In the genomic region with DNA sequence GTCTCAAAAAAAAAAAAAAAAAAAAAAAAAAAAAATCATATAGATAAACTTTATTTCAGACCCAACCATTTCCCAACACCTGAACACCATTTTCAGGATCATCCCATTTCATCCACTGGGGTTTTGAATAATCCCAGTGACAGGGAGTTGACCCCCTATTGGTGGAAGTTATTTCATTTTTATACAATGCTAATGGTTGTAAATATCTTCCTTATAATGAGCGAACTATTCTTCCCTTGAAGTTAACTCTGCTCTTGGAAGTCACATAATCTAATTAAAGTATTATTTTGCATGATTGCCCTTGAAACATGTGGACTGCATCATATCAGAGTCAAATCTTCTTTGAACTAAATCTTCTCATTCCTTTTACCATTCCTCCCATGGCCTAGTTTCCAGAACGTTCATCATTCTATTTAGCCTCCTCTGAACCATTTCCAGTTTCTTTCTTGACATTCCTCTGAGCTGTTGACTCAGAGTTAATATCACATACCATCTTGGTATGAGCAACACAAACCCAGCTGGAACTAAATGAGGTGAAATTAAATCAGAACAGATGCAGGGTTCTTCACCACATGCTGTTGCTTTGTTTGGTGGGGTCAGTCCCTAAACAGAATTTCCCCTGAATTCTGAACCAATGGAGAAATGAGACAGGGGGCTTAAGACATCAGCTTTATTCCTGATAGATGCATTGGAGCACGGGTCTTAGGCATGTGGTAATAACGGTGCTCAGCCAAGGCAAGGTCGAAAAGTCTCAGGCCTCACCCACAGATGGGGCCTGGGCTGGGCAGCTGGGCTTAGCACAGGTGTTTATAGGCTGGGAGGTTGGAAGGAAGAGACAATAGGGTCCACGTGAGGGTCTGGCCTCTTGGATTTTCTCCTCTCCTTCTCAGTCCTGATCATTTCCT, we compare ENCODE assay signal across 15 cellular contexts. TPM values are rescaled to one million over a fixed set of nuclear protein-coding genes. Genes with fewer than 3 reads are reported as not detected.
DNase-seq lines count a peak whose midpoint lies in the region; ATAC-seq and TF ChIP-seq lines count a peak whose summit lies in the region.
"Had no signal": no experiment of that assay in that cellular context is flagged by ENCODE, and none has a peak within 500 bp of the region (broad histone marks: within the 10 kb centered on the region; RNA-seq: fewer than 3 reads in every experiment).

No MANE protein-coding gene starts in this region.

- H3K36me3 ChIP-seq in uterus (no peaks in the 10 kb centered on the region), esophagus muscularis mucosa (no peaks in the 10 kb centered on the region)

- H3K9me3 ChIP-seq in uterus (no peaks in the 10 kb centered on the region), esophagus muscularis mucosa (no peaks in the 10 kb centered on the region)

- H3K27ac ChIP-seq in uterus, result peak overlapping the region; percentile 46 to 72
- H3K27ac ChIP-seq in esophagus muscularis mucosa (replicated peaks in 1 of 4), result no peak overlapping the region
- H3K27ac ChIP-seq: 22Rv1 had no signal

- H3K4me1 ChIP-seq in uterus (no peaks in the 10 kb centered on the region), esophagus muscularis mucosa (no peaks in the 10 kb centered on the region)

- H3K4me1 Mint-ChIP-seq in effector memory CD8-positive, alpha-beta T cell (ENCODE audit: low read depth in 2 of 2), result no peaks in the 10 kb centered on the region
- H3K4me1 Mint-ChIP-seq: endodermal cell; stimulated activated effector memory CD8-positive, alpha-beta T cell treated with anti-CD3 and anti-CD28 coated beads, Interleukin-12 subunit alpha, Interleukin-12 subunit beta, amount 100 ng/mL, for 72 hours had no signal

- intact Hi-C loops in uterus (cut with DNase I; ENCODE audit: low total_unique reads) (no loop called here), esophagus muscularis mucosa (cut with DNase I) (no loop called here)

- TF ChIP-seq CTCF in astrocyte of the spinal cord (IDR thresholded peaks at IDR 0.05; ENCODE audit: low read depth, low read length) (no peak), uterus (IDR thresholded peaks at IDR 0.05) (no peak), esophagus muscularis mucosa (IDR thresholded peaks at IDR 0.05) (no peak)

- H3K4me3 Mint-ChIP-seq in effector memory CD8-positive, alpha-beta T cell, result no peak overlapping the region
- H3K4me3 Mint-ChIP-seq: activated naive CD8-positive, alpha-beta T cell; endodermal cell; nephron progenitor cell; stimulated activated effector memory CD8-positive, alpha-beta T cell treated with anti-CD3 and anti-CD28 coated beads, Interleukin-12 subunit alpha, Interleukin-12 subunit beta, amount 100 ng/mL, for 72 hours had no signal

- in situ Hi-C loops in astrocyte of the spinal cord (cut with HindIII; ENCODE audit: low sequenced_read_pairs), result no loop called here

- ATAC-seq in effector memory CD8-positive, alpha-beta T cell (replicated peaks), result no peak
- ATAC-seq in GM21825 (IDR thresholded peaks at IDR 0.05; ENCODE audit: unreplicated experiment), result no peak
- ATAC-seq: stimulated activated effector memory CD8-positive, alpha-beta T cell treated with anti-CD3 and anti-CD28 coated beads, Interleukin-12 subunit alpha, Interleukin-12 subunit beta, amount 100 ng/mL, for 72 hours had no signal

- H3K36me3 Mint-ChIP-seq in effector memory CD8-positive, alpha-beta T cell (ENCODE audit: insufficient read depth), result no peaks in the 10 kb centered on the region
- H3K36me3 Mint-ChIP-seq: activated naive CD8-positive, alpha-beta T cell; stimulated activated effector memory CD8-positive, alpha-beta T cell treated with anti-CD3 and anti-CD28 coated beads, Interleukin-12 subunit alpha, Interleukin-12 subunit beta, amount 100 ng/mL, for 72 hours had no signal

- H3K4me3 ChIP-seq in astrocyte of the spinal cord (ENCODE audit: low read depth, low read length) (no peak overlapping the region), uterus (no peak overlapping the region), esophagus muscularis mucosa (no peak overlapping the region)

- TF ChIP-seq POLR2A in uterus (IDR thresholded peaks at IDR 0.05) (no peak), esophagus muscularis mucosa (IDR thresholded peaks at IDR 0.05; ENCODE audit: low read depth) (no peak)

- WGBS in esophagus muscularis mucosa, result 68% methylated on average over 5 of the region's 6 CpGs

- H3K9me3 Mint-ChIP-seq in effector memory CD8-positive, alpha-beta T cell, result no peaks in the 10 kb centered on the region
- H3K9me3 Mint-ChIP-seq: endodermal cell; nephron progenitor cell; stimulated activated effector memory CD8-positive, alpha-beta T cell treated with anti-CD3 and anti-CD28 coated beads, Interleukin-12 subunit alpha, Interleukin-12 subunit beta, amount 100 ng/mL, for 72 hours had no signal

- H3K27ac Mint-ChIP-seq in effector memory CD8-positive, alpha-beta T cell, result no peak overlapping the region
- H3K27ac Mint-ChIP-seq: activated naive CD8-positive, alpha-beta T cell; endodermal cell; nephron progenitor cell; stimulated activated effector memory CD8-positive, alpha-beta T cell treated with anti-CD3 and anti-CD28 coated beads, Interleukin-12 subunit alpha, Interleukin-12 subunit beta, amount 100 ng/mL, for 72 hours had no signal

- no peaks in the 10 kb centered on the region for H3K27me3 ChIP-seq in uterus
- no peaks in the 10 kb centered on the region for H3K27me3 ChIP-seq in esophagus muscularis mucosa

- TF ChIP-seq EP300 in esophagus muscularis mucosa (IDR thresholded peaks at IDR 0.05), result no peak

- H3K27me3 Mint-ChIP-seq in effector memory CD8-positive, alpha-beta T cell, result peaks cover 26 to 28% of the 10 kb centered on the region in 2 donors

- peak; percentile 54 for DNase-seq in NCI-H2171 treated with DMSO at 0.1 percent for 48 hours (lab: John Stamatoyannopoulos, UW)
- no peak for DNase-seq in NCI-H2171 (lab: John Stamatoyannopoulos, UW)
- DNase-seq in astrocyte of the spinal cord (ENCODE audit: low read depth, low spot score), result peak; percentile 93
- peak; percentile 60 for DNase-seq in kidney glomerular epithelial cell (lab: John Stamatoyannopoulos, UW)
- no peak for DNase-seq in uterus
- DNase-seq in effector memory CD8-positive, alpha-beta T cell, result no peak
- DNase-seq in esophagus muscularis mucosa (ENCODE audit: extremely low spot score), result no peak
- DNase-seq: endodermal cell, NCI-H146, nephron progenitor cell, T-helper 2 cell had no signal

RNA-seq across cellular contexts. Expression of a gene that starts 8.9 kb away (rescaled TPM):
- under 1 TPM in 1 of 4 donors, not detected in 3; 0.14 TPM for total RNA-seq in uterus
- total RNA-seq in esophagus muscularis mucosa, result not detected
- total RNA-seq: endodermal cell had no signal

RNA-seq across cellular contexts. Expression of a gene that starts 32.7 kb away (rescaled TPM):
- 1 to 10 TPM in 2 of 4 donors, under 1 TPM in 2; under 0.01 to 5.1 (median 1.5) TPM for total RNA-seq in uterus
- total RNA-seq in esophagus muscularis mucosa, result 1 to 10 TPM in 2 of 4 donors, under 1 TPM in 2; 0.66 to 1.3 (median 1.00) TPM

Comparison
In these comparisons a context has a peak if more than half of its experiments do, and no peak if none do; other contexts are left out.
1. DNase-seq: peak in NCI-H2171 treated with DMSO at 0.1 percent for 48 hours (single experiment), astrocyte of the spinal cord (single experiment) and kidney glomerular epithelial cell (single experiment); none in NCI-H2171 (single experiment), uterus (0 of 2), effector memory CD8-positive, alpha-beta T cell (0 of 3) and esophagus muscularis mucosa (single experiment).
2. H3K27ac ChIP-seq: peak in uterus (2 of 2); none in esophagus muscularis mucosa (0 of 4).